Comparison of ENCODE assay signal across 11 cellular contexts in the genomic region with DNA sequence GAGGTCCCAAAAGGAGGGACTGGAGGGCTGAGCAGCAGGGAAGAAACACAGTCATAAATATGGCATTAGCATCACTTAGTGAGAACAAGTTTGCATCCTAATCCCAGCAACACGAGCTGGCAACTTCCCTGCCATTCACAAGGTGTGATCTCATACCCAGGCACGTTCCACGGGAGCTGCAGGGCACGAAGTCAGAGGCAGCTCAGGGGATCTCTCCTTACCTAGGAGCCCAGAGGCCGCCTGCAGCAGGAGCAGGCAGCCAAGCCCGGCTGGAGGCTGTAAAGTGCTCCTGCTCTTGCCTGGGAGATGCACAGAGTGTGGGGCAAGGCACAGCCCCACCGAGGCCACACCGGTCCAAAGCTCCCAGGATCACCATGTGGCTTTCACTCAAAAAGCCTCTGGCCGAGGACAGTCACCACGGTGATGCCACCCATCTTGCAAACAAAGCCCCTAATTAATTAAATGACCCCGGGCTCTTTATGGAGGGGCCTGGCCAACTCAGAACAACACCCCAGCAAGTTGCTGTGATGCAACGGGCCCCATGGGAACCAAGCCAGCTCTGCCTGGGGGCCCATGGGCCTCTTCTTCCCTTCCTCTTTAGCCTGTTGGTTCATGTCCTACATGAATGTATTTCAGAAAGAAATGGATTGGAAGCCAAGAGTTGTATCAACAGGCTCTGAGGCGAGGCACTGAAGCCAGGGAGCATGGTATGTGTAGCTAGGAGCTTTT. TPM values are rescaled to one million over a fixed set of nuclear protein-coding genes. Genes with fewer than 3 reads are reported as not detected.
DNase-seq lines count a peak whose midpoint lies in the region; ATAC-seq, FAIRE-seq and TF ChIP-seq lines count a peak whose summit lies in the region.
"Had no signal": no experiment of that assay in that cellular context is flagged by ENCODE, and none has a peak within 500 bp of the region (broad histone marks: within the 10 kb centered on the region; RNA-seq: fewer than 3 reads in every experiment).

No MANE protein-coding gene starts in this region.

- peak overlapping the region; percentile 74 for H4K8ac ChIP-seq in mesenchymal stem cell (ENCODE audit: low read length)

- H4K20me1 ChIP-seq in astrocyte (ENCODE audit: insufficient read depth, low read length): peaks cover 85% of the 10 kb centered on the region

- H3K4me3 ChIP-seq in astrocyte (ENCODE audit: insufficient read depth, low read depth, low read length): no peak overlapping the region
- no peak overlapping the region for H3K4me3 ChIP-seq in mesenchymal stem cell (ENCODE audit: insufficient read depth in 1 of 2, low read depth in 1 of 2, low read length in 2 of 2)
- no peak overlapping the region for H3K4me3 ChIP-seq in uterus

- H3K23ac ChIP-seq in mesenchymal stem cell (ENCODE audit: low read length in 2 of 2): peak overlapping the region; percentile 4 to 57

- no peak overlapping the region for H3K4me3 Mint-ChIP-seq in astrocyte (ENCODE audit: unreplicated experiment)
- no peak overlapping the region for H3K4me3 Mint-ChIP-seq in activated CD4-positive, alpha-beta T cell treated with anti-CD3 and anti-CD28 coated beads, Interleukin-2, amount 10 ng/mL, durations not matched to agents 24 days and 14 days
- H3K4me3 Mint-ChIP-seq: activated CD8-positive, alpha-beta T cell treated with anti-CD3 and anti-CD28 coated beads for 36 hours had no signal

- TF ChIP-seq CTCF in astrocyte (IDR thresholded peaks at IDR 0.05; ENCODE audit: insufficient read depth, low read depth, low read length): no peak
- no peak for TF ChIP-seq CTCF in uterus (IDR thresholded peaks at IDR 0.05)

- no peak overlapping the region for H2AK5ac ChIP-seq in mesenchymal stem cell (ENCODE audit: low read length, severe bottlenecking)

- H3K18ac ChIP-seq in mesenchymal stem cell (ENCODE audit: low read depth in 1 of 2, low read length in 2 of 2): peak overlapping the region; percentile 29 to 54

- peaks cover 28% of the 10 kb centered on the region for H3K79me1 ChIP-seq in mesenchymal stem cell (replicated peaks; ENCODE audit: low read length, poor library complexity, severe bottlenecking)

- no peak overlapping the region for H2BK5ac ChIP-seq in mesenchymal stem cell (ENCODE audit: low read depth, low read length, poor library complexity, severe bottlenecking)

- no peaks in the 10 kb centered on the region for H3K9me3 Mint-ChIP-seq in astrocyte (ENCODE audit: unreplicated experiment)
- H3K9me3 Mint-ChIP-seq in activated CD4-positive, alpha-beta T cell treated with anti-CD3 and anti-CD28 coated beads, Interleukin-2, amount 10 ng/mL, durations not matched to agents 24 days and 14 days: no peaks in the 10 kb centered on the region
- H3K9me3 Mint-ChIP-seq: activated CD8-positive, alpha-beta T cell treated with anti-CD3 and anti-CD28 coated beads for 36 hours; stimulated activated naive CD8-positive, alpha-beta T cell treated with anti-CD3 and anti-CD28 coated beads, Interleukin-15, amount 100 ng/mL, for 72 hours had no signal

- no peaks in the 10 kb centered on the region for H3K9me3 ChIP-seq in astrocyte (ENCODE audit: insufficient read depth, low read depth, low read length)
- no peaks in the 10 kb centered on the region for H3K9me3 ChIP-seq in mesenchymal stem cell (ENCODE audit: control insufficient read depth, low read length)
- no peaks in the 10 kb centered on the region for H3K9me3 ChIP-seq in uterus

- WGBS in mesenchymal stem cell: 75% methylated on average over 13 of the region's 13 CpGs

- DNase-seq in SIG-M5 treated with dmso at 0.1 percent for 504 hours (lab: John Stamatoyannopoulos, UW; ENCODE audit: unreplicated experiment): peak; percentile 39
- DNase-seq in SIG-M5 (lab: John Stamatoyannopoulos, UW): no peak
- no peak for DNase-seq in astrocyte (ENCODE audit: low read depth)
- no peak for DNase-seq in mesenchymal stem cell
- no peak for DNase-seq in uterus
- no peak for DNase-seq in NCI-H2227 (lab: John Stamatoyannopoulos, UW; ENCODE audit: unreplicated experiment)
- DNase-seq in activated CD4-positive, alpha-beta T cell treated with anti-CD3 and anti-CD28 coated beads, Interleukin-2, amount 10 ng/mL, durations not matched to agents 24 days and 14 days: no peak
- DNase-seq: NCI-H82 had no signal

- H3K27ac Mint-ChIP-seq in astrocyte (ENCODE audit: unreplicated experiment): peak overlapping the region; percentile 84
- H3K27ac Mint-ChIP-seq in activated CD4-positive, alpha-beta T cell treated with anti-CD3 and anti-CD28 coated beads, Interleukin-2, amount 10 ng/mL, durations not matched to agents 24 days and 14 days: no peak overlapping the region
- H3K27ac Mint-ChIP-seq: activated CD8-positive, alpha-beta T cell treated with anti-CD3 and anti-CD28 coated beads for 36 hours had no signal

- ATAC-seq in HG02588 (IDR thresholded peaks at IDR 0.05; ENCODE audit: unreplicated experiment): no peak

- no peaks in the 10 kb centered on the region for H3K27me3 Mint-ChIP-seq in astrocyte (ENCODE audit: low read depth, unreplicated experiment)
- H3K27me3 Mint-ChIP-seq in activated CD4-positive, alpha-beta T cell treated with anti-CD3 and anti-CD28 coated beads, Interleukin-2, amount 10 ng/mL, durations not matched to agents 24 days and 14 days: peaks cover 11% of the 10 kb centered on the region

- H3K4me2 ChIP-seq in astrocyte (ENCODE audit: low read length) (peak overlapping the region; percentile 68), mesenchymal stem cell (ENCODE audit: low read length, poor library complexity, severe bottlenecking) (no peak overlapping the region)

- peak overlapping the region; percentile 96 for H4K91ac ChIP-seq in mesenchymal stem cell (ENCODE audit: low read length)

- intact Hi-C loops in uterus (cut with DNase I; ENCODE audit: low total_unique reads): no loop called here
- intact Hi-C loops in activated CD4-positive, alpha-beta T cell treated with anti-CD3 and anti-CD28 coated beads, Interleukin-2, amount 10 ng/mL, durations not matched to agents 24 days and 14 days (cut with micrococcal nuclease): no loop called here

- H2BK12ac ChIP-seq in mesenchymal stem cell (ENCODE audit: low read length in 2 of 2): peak overlapping the region; percentile 57 to 87

- H3K27me3 ChIP-seq in astrocyte (ENCODE audit: insufficient read depth, low read length) (no peaks in the 10 kb centered on the region), mesenchymal stem cell (ENCODE audit: control insufficient read depth in 1 of 2, insufficient read depth in 1 of 2, low read length in 2 of 2) (no peaks in the 10 kb centered on the region), uterus (no peaks in the 10 kb centered on the region)

- no peak overlapping the region for H2AFZ ChIP-seq in astrocyte (ENCODE audit: low read depth, low read length)
- H2AFZ ChIP-seq in mesenchymal stem cell (ENCODE audit: low read depth, low read length): no peak overlapping the region

- H3K79me2 ChIP-seq in astrocyte (ENCODE audit: insufficient read depth, low read length): peaks cover 100% of the 10 kb centered on the region

- peak overlapping the region; percentile 66 for H3K27ac ChIP-seq in astrocyte (ENCODE audit: low read depth, low read length)
- no peak overlapping the region for H3K27ac ChIP-seq in mesenchymal stem cell (ENCODE audit: low read length, poor library complexity, severe bottlenecking)
- H3K27ac ChIP-seq in uterus: peak overlapping the region; percentile 83 to 90

- H3K4ac ChIP-seq in mesenchymal stem cell (ENCODE audit: low read depth in 1 of 2, low read length in 2 of 2): peak overlapping the region; percentile 41 to 47

- no peak overlapping the region for H2BK120ac ChIP-seq in mesenchymal stem cell (ENCODE audit: low read depth, low read length)

- FAIRE-seq in astrocyte (lab: Jason Lieb, UNC): no peak

- peaks cover 60% of the 10 kb centered on the region for H3K4me1 ChIP-seq in astrocyte (ENCODE audit: insufficient read depth, low read length)
- H3K4me1 ChIP-seq in mesenchymal stem cell (ENCODE audit: control insufficient read depth, insufficient read depth, low read depth, low read length): peaks cover 32% of the 10 kb centered on the region
- peaks cover 36 to 55% of the 10 kb centered on the region in 2 donors for H3K4me1 ChIP-seq in uterus

- TF ChIP-seq POLR2A in uterus (IDR thresholded peaks at IDR 0.05): no peak

- H2BK15ac ChIP-seq in mesenchymal stem cell (ENCODE audit: low read depth, poor library complexity, severe bottlenecking): peak overlapping the region; percentile 95

- peaks cover 94% of the 10 kb centered on the region for H3K4me1 Mint-ChIP-seq in astrocyte (ENCODE audit: low read depth, unreplicated experiment)
- peaks cover 6% of the 10 kb centered on the region for H3K4me1 Mint-ChIP-seq in activated CD4-positive, alpha-beta T cell treated with anti-CD3 and anti-CD28 coated beads, Interleukin-2, amount 10 ng/mL, durations not matched to agents 24 days and 14 days

- peak overlapping the region; percentile 60 for H3K9ac ChIP-seq in astrocyte (ENCODE audit: low read length)
- H3K9ac ChIP-seq in mesenchymal stem cell (ENCODE audit: low read length): peak overlapping the region; percentile 48

- peak overlapping the region in 1 of 2 experiments; percentile 68 for H3K14ac ChIP-seq in mesenchymal stem cell (ENCODE audit: low read length in 2 of 2)

- H3K36me3 ChIP-seq in astrocyte (ENCODE audit: insufficient read depth, low read length): no peaks in the 10 kb centered on the region
- peaks cover 0 to 8% of the 10 kb centered on the region in 2 experiments for H3K36me3 ChIP-seq in mesenchymal stem cell (ENCODE audit: control insufficient read depth in 1 of 2, insufficient read depth in 2 of 2, low read depth in 1 of 2, low read length in 2 of 2)
- no peaks in the 10 kb centered on the region for H3K36me3 ChIP-seq in uterus

- peaks cover 26% of the 10 kb centered on the region for H3K36me3 Mint-ChIP-seq in astrocyte (ENCODE audit: low read depth, unreplicated experiment)
- no peaks in the 10 kb centered on the region for H3K36me3 Mint-ChIP-seq in activated CD4-positive, alpha-beta T cell treated with anti-CD3 and anti-CD28 coated beads, Interleukin-2, amount 10 ng/mL, durations not matched to agents 24 days and 14 days (ENCODE audit: low read depth)

RNA-seq across cellular contexts. Expression of a gene that starts 26.5 kb away (rescaled TPM):
- total RNA-seq in astrocyte: 94.0 and 96.1 TPM in 2 replicates
- 8.2 TPM for polyA plus RNA-seq in mesenchymal stem cell (2013, experiment 1 of 2)
- 7.9 TPM for polyA plus RNA-seq in mesenchymal stem cell (2013, experiment 2 of 2)
- total RNA-seq in uterus: 10 to 100 TPM in 3 of 4 donors, 1 to 10 TPM in 1; 9.4 to 56.8 (median 26.8) TPM
- 0.02 TPM in 1 of 2 replicates, not detected in the other for total RNA-seq in activated CD4-positive, alpha-beta T cell treated with anti-CD3 and anti-CD28 coated beads, Interleukin-2, amount 10 ng/mL, durations not matched to agents 24 days and 14 days
- total RNA-seq: activated CD8-positive, alpha-beta T cell treated with anti-CD3 and anti-CD28 coated beads for 36 hours had no signal

Comparison
In these comparisons a context has a peak if more than half of its experiments do, and no peak if none do; other contexts are left out.
1. RNA of a gene that starts 26.5 kb away (total RNA-seq): 94.0 to 96.1 TPM in astrocyte and 9.4 to 56.8 TPM in uterus; 0.02 TPM in activated CD4-positive, alpha-beta T cell treated with anti-CD3 and anti-CD28 coated beads, Interleukin-2, amount 10 ng/mL, durations not matched to agents 24 days and 14 days; every median in the first group is over 10 times any median in the second.